1 cellular context compared by ENCODE assay signal in genomic region chr17:30222741-30223175, GRCh38.
A peak's percentile ranks its signal among the peaks of the same experiment; 100 is the strongest.
TF ChIP-seq lines count a peak whose summit lies in the region.

No MANE protein-coding gene starts in this region.

TF ChIP-seq in HepG2, 621 proteins besides CTCF, POLR2A, EP300 and RAD21 (continued from another document and continues in another):
- TF ChIP-seq HMGXB4 (CRISPR knock-in tag; IDR thresholded peaks at IDR 0.05; ENCODE audit: borderline replicate concordance in 1 of 2, low read depth in 1 of 2) (0 out of 4 replicates have a peak, but pooled peaks of 1 of the 2 experiments have one; percentile 11), MAZ (IDR thresholded peaks at IDR 0.05; ENCODE audit: borderline replicate concordance, low read depth, low read length) (no peak), MAZ (CRISPR knock-in tag; IDR thresholded peaks at IDR 0.05; ENCODE audit: low read depth) (no peak), ZNF549 (CRISPR knock-in tag; IDR thresholded peaks at IDR 0.05) (no peak), ZSCAN22 (CRISPR knock-in tag; IDR thresholded peaks at IDR 0.05) (no peak), HDAC1 (CRISPR knock-in tag; IDR thresholded peaks at IDR 0.05) (peak; percentile 45; the same call in 1 of the 2 replicates), TFDP2 (CRISPR knock-in tag; IDR thresholded peaks at IDR 0.05) (0 out of 2 replicates have a peak, but pooled peaks have one; percentile 16), ZNF276 (CRISPR knock-in tag; IDR thresholded peaks at IDR 0.05; ENCODE audit: low read depth) (no peak), POGZ (CRISPR knock-in tag; IDR thresholded peaks at IDR 0.05) (0 out of 2 replicates have a peak, but pooled peaks have one; percentile 27), PREB (CRISPR knock-in tag; IDR thresholded peaks at IDR 0.05) (no peak), TSC22D2 (CRISPR knock-in tag; IDR thresholded peaks at IDR 0.05; ENCODE audit: borderline replicate concordance) (no peak), ZNF292 (CRISPR knock-in tag; IDR thresholded peaks at IDR 0.05; ENCODE audit: borderline replicate concordance, low read depth) (peak; percentile 54; the same call in 1 of the 2 replicates), HCFC1 (IDR thresholded peaks at IDR 0.05; ENCODE audit: low read depth, low read length) (no peak), KAT8 (CRISPR knock-in tag; IDR thresholded peaks at IDR 0.05) (peak; percentile 35; the same call in 1 of the 2 replicates), FLYWCH1 (CRISPR knock-in tag; IDR thresholded peaks at IDR 0.05) (no peak), HES4 (CRISPR knock-in tag; IDR thresholded peaks at IDR 0.05; ENCODE audit: borderline replicate concordance) (peak; percentile 45; the same call in 1 of the 2 replicates), ARID3A (IDR thresholded peaks at IDR 0.05; ENCODE audit: low read depth, low read length) (no peak), DBP (CRISPR knock-in tag; IDR thresholded peaks at IDR 0.05; ENCODE audit: not compliant biosample characterization) (no peak), ZFX (CRISPR knock-in tag; IDR thresholded peaks at IDR 0.05; ENCODE audit: low read depth) (peak; percentile 72; the same call in 1 of the 2 replicates), HNF4A (CRISPR knock-in tag; IDR thresholded peaks at IDR 0.05) (peak; percentile 87), ZBTB4 (CRISPR knock-in tag; IDR thresholded peaks at IDR 0.05; ENCODE audit: borderline replicate concordance) (peak; percentile 71; the same call in 1 of the 2 replicates), CERS6 (CRISPR knock-in tag; IDR thresholded peaks at IDR 0.05) (no peak), IRF1 (CRISPR knock-in tag; IDR thresholded peaks at IDR 0.05; ENCODE audit: low read depth) (no peak), ZNF605 (CRISPR knock-in tag; IDR thresholded peaks at IDR 0.05) (no peak), ZNF670 (CRISPR knock-in tag; IDR thresholded peaks at IDR 0.05; ENCODE audit: borderline replicate concordance) (no peak), TBP (CRISPR knock-in tag; IDR thresholded peaks at IDR 0.05) (no peak), ZNF501 (CRISPR knock-in tag; IDR thresholded peaks at IDR 0.05) (peak; percentile 59; the same call in 1 of the 2 replicates), KDM5B (CRISPR knock-in tag; IDR thresholded peaks at IDR 0.05; ENCODE audit: borderline replicate concordance) (peak; percentile 25; the same call in 1 of the 2 replicates), SYNCRIP (IDR thresholded peaks at IDR 0.05; ENCODE audit: insufficient read depth, low read depth, low read length) (no peak), ZNF383 (CRISPR knock-in tag; IDR thresholded peaks at IDR 0.05; ENCODE audit: borderline replicate concordance) (no peak), ZNF44 (CRISPR knock-in tag; IDR thresholded peaks at IDR 0.05) (no peak), YEATS2 (CRISPR knock-in tag; IDR thresholded peaks at IDR 0.05; ENCODE audit: borderline replicate concordance) (no peak), ZSCAN9 (CRISPR knock-in tag; IDR thresholded peaks at IDR 0.05; ENCODE audit: borderline replicate concordance) (no peak), ZNF274 (CRISPR knock-in tag; IDR thresholded peaks at IDR 0.05) (peak; percentile 62; the same call in 1 of the 2 replicates), ZFY (CRISPR knock-in tag; IDR thresholded peaks at IDR 0.05) (peak; percentile 70), DRAP1 (CRISPR knock-in tag; IDR thresholded peaks at IDR 0.05) (peak; percentile 27), SRSF9 (IDR thresholded peaks at IDR 0.05; ENCODE audit: borderline replicate concordance, insufficient read depth, low read depth, low read length, poor library complexity, severe bottlenecking) (no peak), NBN (conservative IDR thresholded peaks at IDR 0.05) (no peak), E2F2 (CRISPR knock-in tag; IDR thresholded peaks at IDR 0.05; ENCODE audit: borderline replicate concordance) (no peak), ZMYM3 (CRISPR knock-in tag; IDR thresholded peaks at IDR 0.05) (peak; percentile 15; the same call in 1 of the 2 replicates), ZNF367 (CRISPR knock-in tag; IDR thresholded peaks at IDR 0.05; ENCODE audit: borderline replicate concordance) (no peak)
